9 cellular contexts compared by ENCODE assay signal in genomic region chr10:112654794-112655193, GRCh38.
"Had no signal": no experiment of that assay in that cellular context is flagged by ENCODE, and none has a peak within 500 bp of the region (broad histone marks: within the 10 kb centered on the region; RNA-seq: fewer than 3 reads in every experiment).

No MANE protein-coding gene starts in this region.

- H3K9me3 Mint-ChIP-seq: HFFc6, IgD-negative memory B cell had no signal

- DNase-seq: GM23248, GOT3, H7, HCEC 1CT, HFFc6, Kasumi-1, KG1 had no signal

- H3K4me3 Mint-ChIP-seq: HFFc6, IgD-negative memory B cell had no signal

- H3K27me3 Mint-ChIP-seq: IgD-negative memory B cell had no signal

- H3K9ac ChIP-seq: GM23248 had no signal

- H3K27ac ChIP-seq: GM23248 had no signal

- H3K27ac Mint-ChIP-seq: HFFc6, IgD-negative memory B cell had no signal

- H2AFZ ChIP-seq: GM23248 had no signal

- H3K4me3 ChIP-seq: GM23248 had no signal

- FAIRE-seq: HTR-8/SVneo had no signal
